ENCODE assay signal across 25 cellular contexts in the genomic region with DNA sequence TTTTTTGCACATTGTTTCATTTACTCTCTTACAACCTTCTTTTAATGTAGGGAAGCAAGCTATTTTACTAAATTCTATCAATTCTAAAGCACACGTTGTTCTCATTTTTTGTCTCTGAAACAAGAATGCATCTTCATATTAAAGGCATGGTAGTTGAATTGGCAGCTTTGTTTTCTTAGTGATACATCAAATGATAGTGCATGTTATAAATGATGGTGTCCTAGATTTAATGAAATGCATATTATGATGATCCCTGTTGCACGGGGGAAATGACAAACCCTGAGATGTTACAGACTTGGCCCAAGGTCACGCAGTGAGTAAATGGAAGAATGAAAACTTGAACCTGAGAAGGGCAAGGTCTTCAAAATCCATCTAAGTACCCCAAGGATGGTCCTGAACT.
A peak's percentile ranks its signal among the peaks of the same experiment; 100 is the strongest.
DNase-seq lines count a peak whose midpoint lies in the region; ATAC-seq, FAIRE-seq and TF ChIP-seq lines count a peak whose summit lies in the region.
"Had no signal": no experiment of that assay in that cellular context is flagged by ENCODE, and none has a peak within 500 bp of the region (broad histone marks: within the 10 kb centered on the region; RNA-seq: fewer than 3 reads in every experiment).

No MANE protein-coding gene starts in this region.

- WGBS in K562 (ENCODE audit: insufficient coverage, low coverage, missing lambda C conversion rate): 31% methylated on average over 3 of the region's 3 CpGs
- 41% methylated on average over 3 of the region's 3 CpGs for WGBS in suprapubic skin

- H3K36me3 ChIP-seq in Karpas-422 (ENCODE audit: insufficient read depth, low read length) (no peaks in the 10 kb centered on the region), K562 (ENCODE audit: control insufficient read depth, insufficient read depth, low read length) (no peaks in the 10 kb centered on the region), suprapubic skin (no peaks in the 10 kb centered on the region)
- H3K36me3 ChIP-seq: BE2C; BLaER1 treated with 17β-estradiol and CSF1 and Interleukin-3, amounts not matched to agents 10 nM and 100 nM had no signal

- H3K27ac ChIP-seq in Karpas-422 (ENCODE audit: low read length): no peak overlapping the region
- H3K27ac ChIP-seq in K562 (ENCODE audit: extremely low read depth, low read depth, low read length): no peak overlapping the region
- peak overlapping the region; percentile 3 for H3K27ac ChIP-seq in suprapubic skin
- H3K27ac ChIP-seq: A549 had no signal

- H3K4me3 ChIP-seq in Karpas-422 (ENCODE audit: low read length) (no peak overlapping the region), K562 (no peak overlapping the region), suprapubic skin (no peak overlapping the region)
- H3K4me3 ChIP-seq: A549; BLaER1 treated with 17β-estradiol and CSF1 and Interleukin-3, amounts not matched to agents 10 nM and 100 nM; GM12878; GM23338 had no signal

- H3K9ac ChIP-seq in Karpas-422 (ENCODE audit: low read length): no peak overlapping the region
- no peak overlapping the region for H3K9ac ChIP-seq in K562 (ENCODE audit: insufficient read depth in 1 of 2, low read depth in 2 of 2, low read length in 2 of 2)
- H3K9ac ChIP-seq: BLaER1 treated with 17β-estradiol and CSF1 and Interleukin-3, amounts not matched to agents 10 nM and 100 nM had no signal

- no peaks in the 10 kb centered on the region for H3K27me3 ChIP-seq in Karpas-422 (ENCODE audit: low read length)
- H3K27me3 ChIP-seq in K562 (ENCODE audit: control insufficient read depth in 2 of 2, insufficient read depth in 2 of 2, low read length in 2 of 2): no peaks in the 10 kb centered on the region; a peak in 1 of 5 replicates
- H3K27me3 ChIP-seq in suprapubic skin: no peaks in the 10 kb centered on the region
- H3K27me3 ChIP-seq: BE2C; BLaER1 treated with 17β-estradiol and CSF1 and Interleukin-3, amounts not matched to agents 10 nM and 100 nM had no signal

- H2AFZ ChIP-seq in Karpas-422 (ENCODE audit: low read length) (no peak overlapping the region), K562 (ENCODE audit: low read depth, low read length) (no peak overlapping the region)
- H2AFZ ChIP-seq: GM23338 had no signal

- TF ChIP-seq CTCF in K562 (IDR thresholded peaks at IDR 0.05 in 2 of 3, conservative IDR thresholded peaks at IDR 0.05 in 1 of 3; ENCODE audit: insufficient read depth in 2 of 3, low read depth in 1 of 3, low read length in 3 of 3) (no peak), nephron (IDR thresholded peaks at IDR 0.05; ENCODE audit: unreplicated experiment in 3 of 3) (no peak), suprapubic skin (IDR thresholded peaks at IDR 0.05) (no peak), endothelial cell (IDR thresholded peaks at IDR 0.05; ENCODE audit: unreplicated experiment) (no peak)

- H3K9me3 Mint-ChIP-seq in nephron (peaks cover 22% of the 10 kb centered on the region), endothelial cell (ENCODE audit: unreplicated experiment) (no peaks in the 10 kb centered on the region)

- H3K9me3 ChIP-seq in Karpas-422 (ENCODE audit: low read length) (0 out of 2 replicates have a peak, but pooled peaks cover 4% of the 10 kb centered on the region), K562 (replicated peaks; ENCODE audit: control insufficient read depth, insufficient read depth, low read depth, low read length) (peaks cover 19% of the 10 kb centered on the region), suprapubic skin (peaks cover 3% of the 10 kb centered on the region)
- H3K9me3 ChIP-seq: BE2C had no signal

- peaks cover 23% of the 10 kb centered on the region for H3K4me1 Mint-ChIP-seq in nephron
- H3K4me1 Mint-ChIP-seq in endothelial cell (ENCODE audit: unreplicated experiment): peaks cover 7% of the 10 kb centered on the region
- H3K4me1 Mint-ChIP-seq: CD14-positive monocyte, GM23338, H9 had no signal

- intact Hi-C loops in K562 (cut with micrococcal nuclease): no loop called here

- in situ Hi-C loops in K562 (cut with MboI): no loop called here

- H3K36me3 Mint-ChIP-seq in nephron (ENCODE audit: low read depth) (peaks cover 18% of the 10 kb centered on the region), endothelial cell (ENCODE audit: low read depth, unreplicated experiment) (peaks cover 3% of the 10 kb centered on the region)
- H3K36me3 Mint-ChIP-seq: CD14-positive monocyte; CD8-positive, alpha-beta memory T cell had no signal

- no peaks in the 10 kb centered on the region for H3K4me1 ChIP-seq in Karpas-422 (ENCODE audit: low read length)
- peaks cover 0 to 4% of the 10 kb centered on the region in 2 experiments; a peak in 3 of 5 replicates for H3K4me1 ChIP-seq in K562 (replicated peaks in 1 of 2; ENCODE audit: control insufficient read depth in 2 of 2, insufficient read depth in 2 of 2, low read length in 2 of 2)
- no peaks in the 10 kb centered on the region for H3K4me1 ChIP-seq in suprapubic skin
- H3K4me1 ChIP-seq: A549, BE2C had no signal

- TF ChIP-seq RAD21 in K562 (CRISPR knock-in tag; conservative IDR thresholded peaks at IDR 0.05 in 1 of 2, IDR thresholded peaks at IDR 0.05 in 1 of 2): no peak

- H3K4me3 Mint-ChIP-seq in nephron (no peak overlapping the region), endothelial cell (ENCODE audit: unreplicated experiment) (no peak overlapping the region)
- H3K4me3 Mint-ChIP-seq: CD14-positive monocyte; CD4-positive, alpha-beta T cell; CD8-positive, alpha-beta memory T cell; GM23338; H9 had no signal

- FAIRE-seq in K562 (lab: Jason Lieb, UNC): peak; percentile 19
- FAIRE-seq: A549, D721Med, GM12878 had no signal

- H3K27ac Mint-ChIP-seq in nephron: peak overlapping the region; percentile 58 to 86 (median 69)
- H3K27ac Mint-ChIP-seq in endothelial cell (ENCODE audit: unreplicated experiment): no peak overlapping the region
- H3K27ac Mint-ChIP-seq: CD14-positive monocyte; CD4-positive, alpha-beta T cell; CD8-positive, alpha-beta memory T cell had no signal

- H3K79me2 ChIP-seq in Karpas-422 (ENCODE audit: low read length) (no peaks in the 10 kb centered on the region), K562 (ENCODE audit: control insufficient read depth, insufficient read depth, low read length) (no peaks in the 10 kb centered on the region)

- CTCF ChIA-PET in K562 (lab: Yijun Ruan, JAX; ENCODE audit: low intra/inter-chr PET ratio): no interaction called here

- peaks cover 4% of the 10 kb centered on the region for H3K27me3 Mint-ChIP-seq in nephron (ENCODE audit: low read depth)
- peaks cover 4% of the 10 kb centered on the region for H3K27me3 Mint-ChIP-seq in endothelial cell (ENCODE audit: unreplicated experiment)

- TF ChIP-seq EP300 in K562 (IDR thresholded peaks at IDR 0.05; ENCODE audit: low read length): no peak
- TF ChIP-seq EP300 in suprapubic skin (IDR thresholded peaks at IDR 0.05): no peak

- H4K20me1 ChIP-seq in Karpas-422 (ENCODE audit: insufficient read depth, low read depth, low read length): no peaks in the 10 kb centered on the region
- H4K20me1 ChIP-seq in K562 (replicated peaks; ENCODE audit: control insufficient read depth, insufficient read depth, low read length): no peaks in the 10 kb centered on the region
- H4K20me1 ChIP-seq: BLaER1 treated with 17β-estradiol and CSF1 and Interleukin-3, amounts not matched to agents 10 nM and 100 nM had no signal

- DNase-seq in Karpas-422: peak; percentile 10
- no peak for DNase-seq in K562 (ENCODE audit: extremely low read depth in 1 of 4, low spot score in 3 of 4)
- DNase-seq in suprapubic skin (ENCODE audit: low spot score in 2 of 2): no peak
- DNase-seq in NCI-H226: no peak
- DNase-seq in endothelial cell (ENCODE audit: low spot score): no peak
- no peak for DNase-seq in stimulated activated CD4-positive, alpha-beta T cell treated with anti-CD3 and anti-CD28 coated beads, Interleukin-15, amount 100 ng/mL, for 24 hours
- DNase-seq in midbrain (lab: John Stamatoyannopoulos, UW): no peak
- DNase-seq: 8988T; ACHN; AML-193; BE2C; CD4-positive, alpha-beta T cell; CD8-positive, alpha-beta memory T cell; DMS 273 treated with DMSO at 0.1 percent for 48 hours; DMS79; EL; H9 had no signal

- TF ChIP-seq POLR2A in K562 (conservative IDR thresholded peaks at IDR 0.05) (no peak), suprapubic skin (IDR thresholded peaks at IDR 0.05) (no peak)

- POLR2A ChIA-PET in K562 (lab: Yijun Ruan, JAX): no interaction called here

- no peak for ATAC-seq in K562
- ATAC-seq: A549, GM12878, GM23338, HCT116 had no signal

- H3K4me2 ChIP-seq in Karpas-422 (ENCODE audit: low read depth, low read length, poor library complexity, severe bottlenecking) (no peak overlapping the region), K562 (ENCODE audit: insufficient read depth, low read length) (no peak overlapping the region)
- H3K4me2 ChIP-seq: A549, GM23338 had no signal

- no TSS peak for BruUV-seq in K562 (replicated peaks; lab: Mats Ljungman, UMichigan)

- no peaks in the 10 kb centered on the region for H3K9me1 ChIP-seq in K562 (ENCODE audit: control insufficient read depth, insufficient read depth, low read length)

- H3K9me2 ChIP-seq in Karpas-422 (replicated peaks; ENCODE audit: insufficient read depth, low read length): no peaks in the 10 kb centered on the region

TF ChIP-seq in K562, 482 proteins besides CTCF, POLR2A, EP300 and RAD21 (continues in another document):
- TF ChIP-seq CBX5 (IDR thresholded peaks at IDR 0.05; ENCODE audit: borderline replicate concordance, low read depth) (no peak), RBM34 (IDR thresholded peaks at IDR 0.05; ENCODE audit: borderline replicate concordance, insufficient read depth, low read length) (no peak)
